In the genomic region with DNA sequence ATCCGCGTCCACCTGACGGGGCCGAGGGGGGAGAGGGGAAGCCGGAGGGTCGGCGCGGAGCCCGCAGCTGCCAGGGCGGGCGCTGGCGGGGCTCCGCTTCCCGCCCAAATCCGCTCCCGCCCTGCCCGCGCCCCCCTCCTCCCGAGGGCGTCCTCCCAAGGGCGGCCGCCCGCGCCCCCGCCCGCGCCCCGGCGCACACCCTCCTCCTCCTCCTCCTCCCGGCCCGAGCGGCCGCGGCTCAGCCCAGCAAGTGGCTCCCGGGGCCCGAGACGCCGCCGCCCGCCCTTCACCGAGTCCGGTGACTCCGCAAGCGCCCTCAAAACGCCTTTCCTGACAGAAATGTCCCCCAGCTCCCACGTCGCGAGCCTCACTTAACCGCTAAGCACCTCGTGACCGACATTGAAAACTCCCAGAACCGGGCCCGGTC, we compare ENCODE assay signal across 8 cellular contexts. TPM values are rescaled to one million over a fixed set of nuclear protein-coding genes. Genes with fewer than 3 reads are reported as not detected.
A peak's percentile ranks its signal among the peaks of the same experiment; 100 is the strongest.
DNase-seq lines count a peak whose midpoint lies in the region; ATAC-seq and TF ChIP-seq lines count a peak whose summit lies in the region.

No MANE protein-coding gene starts in this region.

- H3K4me3 Mint-ChIP-seq in IgD-negative memory B cell = peak overlapping the region; percentile 94 to 100 (median 99)
- H3K4me3 Mint-ChIP-seq in naive thymus-derived CD4-positive, alpha-beta T cell = peak overlapping the region; percentile 93 to 100 (median 99)

- peaks cover 2 to 40% (median 21%) of the 10 kb centered on the region in 4 donors for H3K36me3 ChIP-seq in esophagus muscularis mucosa
- peaks cover 0 to 9% (median 6%) of the 10 kb centered on the region in 3 experiments for H3K36me3 ChIP-seq in naive thymus-derived CD4-positive, alpha-beta T cell (ENCODE audit: control insufficient read depth in 2 of 3, insufficient read depth in 3 of 3, low read length in 3 of 3)

- H3K4me1 ChIP-seq in esophagus muscularis mucosa = peaks cover 14 to 36% (median 36%) of the 10 kb centered on the region in 4 donors
- peaks cover 7 to 18% of the 10 kb centered on the region in 2 donors for H3K4me1 ChIP-seq in naive thymus-derived CD4-positive, alpha-beta T cell (ENCODE audit: control insufficient read depth in 2 of 2, insufficient read depth in 2 of 2, low read length in 2 of 2)

- TF ChIP-seq CTCF in esophagus muscularis mucosa (IDR thresholded peaks at IDR 0.05) = no peak

- H3K9me3 Mint-ChIP-seq in IgD-negative memory B cell = no peaks in the 10 kb centered on the region
- H3K9me3 Mint-ChIP-seq in naive thymus-derived CD4-positive, alpha-beta T cell = peaks cover 0 to 6% (median 0%) of the 10 kb centered on the region in 11 donors

- TF ChIP-seq POLR2A in esophagus muscularis mucosa (IDR thresholded peaks at IDR 0.05; ENCODE audit: low read depth) = no peak

- H3K36me3 Mint-ChIP-seq in IgD-negative memory B cell = peaks cover 2% of the 10 kb centered on the region
- H3K36me3 Mint-ChIP-seq in naive thymus-derived CD4-positive, alpha-beta T cell = peaks cover 4 to 31% (median 4%) of the 10 kb centered on the region in 5 donors

- ATAC-seq in GM18502 (IDR thresholded peaks at IDR 0.05; ENCODE audit: poor library complexity, unreplicated experiment) = peak; percentile 4
- no peak for ATAC-seq in naive thymus-derived CD4-positive, alpha-beta T cell

- no peaks in the 10 kb centered on the region for H3K9me3 ChIP-seq in esophagus muscularis mucosa
- H3K9me3 ChIP-seq in naive thymus-derived CD4-positive, alpha-beta T cell (ENCODE audit: control insufficient read depth in 2 of 3, low read length in 3 of 3) = no peaks in the 10 kb centered on the region

- no peaks in the 10 kb centered on the region for H3K27me3 ChIP-seq in esophagus muscularis mucosa
- no peaks in the 10 kb centered on the region for H3K27me3 ChIP-seq in naive thymus-derived CD4-positive, alpha-beta T cell (ENCODE audit: control insufficient read depth in 2 of 2, insufficient read depth in 2 of 2, low read length in 2 of 2)

- peaks cover 12 to 19% (median 16%) of the 10 kb centered on the region in 3 donors for H3K4me1 Mint-ChIP-seq in IgD-negative memory B cell
- peaks cover 20 to 57% (median 30%) of the 10 kb centered on the region in 7 donors for H3K4me1 Mint-ChIP-seq in naive thymus-derived CD4-positive, alpha-beta T cell

- H3K27ac Mint-ChIP-seq in IgD-negative memory B cell = peak overlapping the region; percentile 82 to 99 (median 98)
- peak overlapping the region; percentile 97 to 100 (median 99) for H3K27ac Mint-ChIP-seq in naive thymus-derived CD4-positive, alpha-beta T cell

- peak overlapping the region; percentile 86 to 95 (median 94) for H3K4me3 ChIP-seq in esophagus muscularis mucosa
- H3K4me3 ChIP-seq in naive thymus-derived CD4-positive, alpha-beta T cell (ENCODE audit: low read length) = peak overlapping the region; percentile 89

- no CpG with 5 or more reads among the region's 53 CpGs for WGBS in esophagus muscularis mucosa

- POLR2A ChIA-PET in naive thymus-derived CD4-positive, alpha-beta T cell (lab: Charles Lee) = interaction anchor here (0.8 to 8.8 kb wide), 17 partner anchors 9 to 950 kb away, joined by 3 to 209 read pairs (median 4); a partner anchor contains a TSS

- peak; percentile 13 for DNase-seq in A172 (ENCODE audit: low spot score)
- peak; percentile 39 for DNase-seq in activated CD8-positive, alpha-beta memory T cell treated with anti-CD3 and anti-CD28 coated beads, Interleukin-2, amount 50 U/mL, for 4 hours
- DNase-seq in esophagus muscularis mucosa (ENCODE audit: extremely low spot score) = no peak
- DNase-seq in naive thymus-derived CD4-positive, alpha-beta T cell = peak in 1 of 9 donors; percentile 46
- DNase-seq in substantia nigra (lab: John Stamatoyannopoulos, UW) = peak in 39 of 49 donors; percentile 19 to 84 (median 62)
- DNase-seq in foreskin melanocyte = no peak

- no peak for TF ChIP-seq EP300 in esophagus muscularis mucosa (IDR thresholded peaks at IDR 0.05)

- CTCF ChIA-PET in naive thymus-derived CD4-positive, alpha-beta T cell (lab: Charles Lee) = interaction anchor here (0.6 to 2.5 kb wide), 4 partner anchors 14 to 172 kb away, joined by 3 to 8 read pairs (median 4); a partner anchor contains a TSS

- intact Hi-C loops in esophagus muscularis mucosa (cut with DNase I) = loop anchor here (2.0 to 5.0 kb wide), 2 partner anchors 35 to 84 kb away; no protein-coding TSS in a partner anchor
- intact Hi-C loops in naive thymus-derived CD4-positive, alpha-beta T cell (cut with micrococcal nuclease) = loop anchor here (1.0 to 5.0 kb wide), 9 partner anchors 10 to 1189 kb away; a partner anchor contains a TSS

- H3K27ac ChIP-seq in esophagus muscularis mucosa (replicated peaks in 1 of 4) (peak overlapping the region; percentile 98 to 100 (median 99)), substantia nigra (ENCODE audit: low read depth, low read length, poor library complexity, severe bottlenecking) (peak overlapping the region; percentile 96)
- peak overlapping the region; percentile 98 for H3K27ac ChIP-seq in naive thymus-derived CD4-positive, alpha-beta T cell (ENCODE audit: low read depth, low read length)

- H3K27me3 Mint-ChIP-seq in IgD-negative memory B cell = peaks cover 2% of the 10 kb centered on the region
- peaks cover 4 to 18% (median 11%) of the 10 kb centered on the region in 5 donors for H3K27me3 Mint-ChIP-seq in naive thymus-derived CD4-positive, alpha-beta T cell

RNA-seq across cellular contexts. Expression of a gene that starts 0.5 kb away (rescaled TPM):
- total RNA-seq in A172 (2014; rRNA removed; shearing (Covaris generic)) = 259 and 290 TPM in 2 replicates
- polyA plus RNA-seq in IgD-negative memory B cell = 128 TPM
- total RNA-seq in esophagus muscularis mucosa = 10 to 100 TPM; 35.7 to 69.7 (median 46.2) TPM
- 100 to 1,000 TPM in 3 of 5 experiments, 10 to 100 TPM in 2; 89.3 to 542 (median 106) TPM for total RNA-seq in naive thymus-derived CD4-positive, alpha-beta T cell
- polyA plus RNA-seq in naive thymus-derived CD4-positive, alpha-beta T cell = 100 to 1,000 TPM; 154 to 232 TPM

RNA-seq across cellular contexts. Expression of a gene that starts 37.1 kb away (rescaled TPM):
- 69.5 and 80.4 TPM in 2 replicates for total RNA-seq in A172 (2014; rRNA removed; shearing (Covaris generic))
- 2.5 TPM for polyA plus RNA-seq in IgD-negative memory B cell
- total RNA-seq in esophagus muscularis mucosa = 10 to 100 TPM; 39.6 to 56.2 (median 43.7) TPM
- total RNA-seq in naive thymus-derived CD4-positive, alpha-beta T cell = 10 to 100 TPM in 1 of 5 experiments, 1 to 10 TPM in 3, under 1 TPM in 1; 0.48 to 27.4 (median 1.1) TPM
- 1 to 10 TPM in 1 of 2 donors, under 1 TPM in 1; 0.89 to 2.6 TPM for polyA plus RNA-seq in naive thymus-derived CD4-positive, alpha-beta T cell

Comparison
In these comparisons a context has a peak if more than half of its experiments do, and no peak if none do; other contexts are left out.
1. DNase-seq: peak in A172 (single experiment), activated CD8-positive, alpha-beta memory T cell treated with anti-CD3 and anti-CD28 coated beads, Interleukin-2, amount 50 U/mL, for 4 hours (single experiment) and substantia nigra (39 of 49); none in esophagus muscularis mucosa (single experiment) and foreskin melanocyte (single experiment).
2. Peak in every context shown above with its lines, with median percentiles within 50 percentile points of each other: H3K27ac ChIP-seq.